Comparison of ENCODE assay signal across 22 cellular contexts in genomic region chr5:17443333-17444125, GRCh38. TPM values are rescaled to one million over a fixed set of nuclear protein-coding genes. Genes with fewer than 3 reads are reported as not detected.
A peak's percentile ranks its signal among the peaks of the same experiment; 100 is the strongest.
DNase-seq lines count a peak whose midpoint lies in the region; ATAC-seq, FAIRE-seq and TF ChIP-seq lines count a peak whose summit lies in the region.
"Had no signal": no experiment of that assay in that cellular context is flagged by ENCODE, and none has a peak within 500 bp of the region (broad histone marks: within the 10 kb centered on the region; RNA-seq: fewer than 3 reads in every experiment).

No MANE protein-coding gene starts in this region.

- no peak for TF ChIP-seq EP300 in K562 (IDR thresholded peaks at IDR 0.05; ENCODE audit: low read length)

- 2% methylated on average over 23 of the region's 23 CpGs for WGBS in K562 (ENCODE audit: insufficient coverage, low coverage, missing lambda C conversion rate)

- in situ Hi-C loops in K562 (cut with MboI): no loop called here

- H2AFZ ChIP-seq in K562 (ENCODE audit: low read depth, low read length): no peak overlapping the region

- no peaks in the 10 kb centered on the region for H3K79me2 ChIP-seq in K562 (ENCODE audit: control insufficient read depth, insufficient read depth, low read length)

- H3K9ac ChIP-seq in K562 (ENCODE audit: insufficient read depth in 1 of 2, low read depth in 2 of 2, low read length in 2 of 2): no peak overlapping the region
- H3K9ac ChIP-seq: BLaER1 treated with 17β-estradiol and CSF1 and Interleukin-3, amounts not matched to agents 10 nM and 100 nM had no signal

- H3K9me3 ChIP-seq in K562 (replicated peaks; ENCODE audit: control insufficient read depth, insufficient read depth, low read depth, low read length): no peaks in the 10 kb centered on the region
- H3K9me3 ChIP-seq: esophagus squamous epithelium, thoracic aorta had no signal

- TF ChIP-seq RAD21 in K562 (CRISPR knock-in tag; conservative IDR thresholded peaks at IDR 0.05 in 1 of 2, IDR thresholded peaks at IDR 0.05 in 1 of 2): no peak

- ATAC-seq in K562: peak; percentile 77

- no peaks in the 10 kb centered on the region for H3K4me1 ChIP-seq in K562 (replicated peaks in 1 of 2; ENCODE audit: control insufficient read depth in 2 of 2, insufficient read depth in 2 of 2, low read length in 2 of 2)
- H3K4me1 ChIP-seq: esophagus squamous epithelium had no signal

- TF ChIP-seq POLR2A in K562 (conservative IDR thresholded peaks at IDR 0.05): no peak

- DNase-seq in SHP77 (lab: John Stamatoyannopoulos, UW) (peak; percentile 7 to 49), SHP77 treated with DMSO at 0.1 percent for 48 hours (lab: John Stamatoyannopoulos, UW) (no peak), MV-4-11 (lab: John Stamatoyannopoulos, UW) (peak; percentile 94), K562 (ENCODE audit: extremely low read depth in 1 of 4, low spot score in 3 of 4) (peak in 1 of 4 experiments; percentile 4), posterior vena cava (ENCODE audit: low spot score) (peak; percentile 85), hypothalamus (lab: John Stamatoyannopoulos, UW) (no peak), NCI-H69 (lab: John Stamatoyannopoulos, UW) (no peak), substantia nigra (lab: John Stamatoyannopoulos, UW) (no peak)
- DNase-seq: 8988T; activated CD4-positive, alpha-beta T cell treated with anti-CD3 and anti-CD28 coated beads, Interleukin-2, amount 50 U/mL, for 1 hour; activated CD8-positive, alpha-beta memory T cell treated with anti-CD3 and anti-CD28 coated beads, Interleukin-2, amount 50 U/mL, for 48 hours; activated gamma-delta T cell; caudate nucleus; effector CD4-positive, alpha-beta T cell; esophagus squamous epithelium; NCI-H2081; nephron progenitor cell; OCI-M1 had no signal

- POLR2A ChIA-PET in K562 (lab: Yijun Ruan, JAX): interaction anchor here (0.7 kb wide), 1 partner anchor 22 kb away, joined by 3 read pairs; no protein-coding TSS in a partner anchor

- no peaks in the 10 kb centered on the region for H3K36me3 ChIP-seq in K562 (ENCODE audit: control insufficient read depth, insufficient read depth, low read length)
- H3K36me3 ChIP-seq: BLaER1 treated with 17β-estradiol and CSF1 and Interleukin-3, amounts not matched to agents 10 nM and 100 nM; esophagus squamous epithelium; thoracic aorta had no signal

- no peak overlapping the region; the same call in 1 of the 2 replicates for H3K4me2 ChIP-seq in K562 (ENCODE audit: insufficient read depth, low read length)

- H3K4me3 ChIP-seq in K562: no peak overlapping the region
- H3K4me3 ChIP-seq: BLaER1 treated with 17β-estradiol and CSF1 and Interleukin-3, amounts not matched to agents 10 nM and 100 nM; esophagus squamous epithelium; thoracic aorta had no signal

- no peaks in the 10 kb centered on the region for H3K27me3 ChIP-seq in K562 (ENCODE audit: control insufficient read depth in 2 of 2, insufficient read depth in 2 of 2, low read length in 2 of 2)
- H3K27me3 ChIP-seq: BLaER1 treated with 17β-estradiol and CSF1 and Interleukin-3, amounts not matched to agents 10 nM and 100 nM; esophagus squamous epithelium had no signal

- intact Hi-C loops in K562 (cut with micrococcal nuclease) (no loop called here), posterior vena cava (cut with DNase I) (no loop called here)

- no TSS peak for BruUV-seq in K562 (replicated peaks; lab: Mats Ljungman, UMichigan)

- H3K27ac ChIP-seq in K562 (ENCODE audit: extremely low read depth, low read depth, low read length) (no peak overlapping the region), substantia nigra (ENCODE audit: low read depth, low read length, poor library complexity, severe bottlenecking) (no peak overlapping the region)
- H3K27ac ChIP-seq: BLaER1 treated with 17β-estradiol and CSF1 and Interleukin-3, amounts not matched to agents 10 nM and 100 nM; esophagus squamous epithelium; thoracic aorta had no signal

- H4K20me1 ChIP-seq in K562 (replicated peaks; ENCODE audit: control insufficient read depth, insufficient read depth, low read length): no peaks in the 10 kb centered on the region
- H4K20me1 ChIP-seq: BLaER1 treated with 17β-estradiol and CSF1 and Interleukin-3, amounts not matched to agents 10 nM and 100 nM had no signal

- peak in 1 of 3 experiments; percentile 14; a peak in 1 of 6 replicates for TF ChIP-seq CTCF in K562 (IDR thresholded peaks at IDR 0.05 in 2 of 3, conservative IDR thresholded peaks at IDR 0.05 in 1 of 3; ENCODE audit: insufficient read depth in 2 of 3, low read depth in 1 of 3, low read length in 3 of 3)

- H3K9me1 ChIP-seq in K562 (ENCODE audit: control insufficient read depth, insufficient read depth, low read length): no peaks in the 10 kb centered on the region

- CTCF ChIA-PET in K562 (lab: Yijun Ruan, JAX; ENCODE audit: low intra/inter-chr PET ratio): no interaction called here

- no peak for FAIRE-seq in K562 (lab: Jason Lieb, UNC)

TF ChIP-seq in K562, 482 proteins besides CTCF, POLR2A, EP300 and RAD21 (continues in another document):
- TF ChIP-seq L3MBTL2 (IDR thresholded peaks at IDR 0.05): peak; percentile 38; the same call in 1 of the 2 replicates
- no peak for TF ChIP-seq ZNF583 (CRISPR knock-in tag; IDR thresholded peaks at IDR 0.05)
- peak; percentile 48; the same call in 1 of the 2 replicates for TF ChIP-seq ATF3 (IDR thresholded peaks at IDR 0.05)
- no peak for TF ChIP-seq ATF3 (CRISPR knock-in tag; conservative IDR thresholded peaks at IDR 0.05)
- TF ChIP-seq CEBPB (tag; IDR thresholded peaks at IDR 0.05): 0 out of 2 replicates have a peak, but pooled peaks have one; percentile 25
- peak; percentile 44 for TF ChIP-seq NFIC (IDR thresholded peaks at IDR 0.05)
- TF ChIP-seq E2F6 (IDR thresholded peaks at IDR 0.05; ENCODE audit: borderline replicate concordance in 1 of 2, extremely low read depth in 1 of 2, insufficient read depth in 1 of 2, insufficient read length in 1 of 2, low read depth in 1 of 2, low read length in 1 of 2, poor library complexity in 1 of 2, severe bottlenecking in 1 of 2): peak in 1 of 2 experiments; percentile 7
- TF ChIP-seq TCFL5 (CRISPR knock-in tag; conservative IDR thresholded peaks at IDR 0.05): no peak
- TF ChIP-seq NRF1 (conservative IDR thresholded peaks at IDR 0.05 in 1 of 2, IDR thresholded peaks at IDR 0.05 in 1 of 2): 0 out of 4 replicates have a peak, but pooled peaks of 1 of the 2 experiments have one; percentile 9

RNA-seq across cellular contexts. Expression of gene TAF11L2, which starts 54.5 kb away (rescaled TPM):
- total RNA-seq in K562 (2011; cell fraction: chromatin; rRNA removed; ENCODE audit: low replicate concordance): not detected in 2 replicates
- total RNA-seq in K562 (2011; cell fraction: nucleolus; rRNA removed): not detected in 2 replicates
- total RNA-seq in K562 (2011; cell fraction: nucleoplasm; rRNA removed): not detected in 2 replicates
- total RNA-seq in K562 (2014; rRNA removed) (not detected in 2 replicates), K562 (2014; rRNA removed; fragmentation: Illumina TruSeq; extraction: Trizol) (not detected in 2 replicates), K562 (2015; rRNA removed; fragmentation: Illumina TruSeq; extraction: Trizol) (not detected in 2 replicates), K562 (2021) (not detected in 2 replicates), posterior vena cava (not detected)
- polyA plus RNA-seq in K562 (2011; rRNA removed) (not detected in 2 replicates), K562 (2014; fragmentation: Illumina TruSeq; extraction: Trizol) (not detected in 2 replicates), K562 (2014; fragmentation: Nextera tagmentation; extraction: Ambion mirVana) (not detected), K562 (2014; rRNA removed) (not detected in 2 replicates)
- polyA plus RNA-seq in K562 (2011; cell fraction: cytosol; rRNA removed): not detected in 2 replicates
- polyA plus RNA-seq in K562 (2011; cell fraction: nucleus; rRNA removed): not detected in 2 replicates
- polyA plus RNA-seq in K562 (2012): not detected in 2 replicates
- not detected in 2 replicates for polyA minus RNA-seq in K562 (2011; rRNA and poly(A)+ RNA removed)
- polyA minus RNA-seq in K562 (2011; cell fraction: cytosol; rRNA and poly(A)+ RNA removed): not detected in 2 replicates
- polyA minus RNA-seq in K562 (2011; cell fraction: nucleus; rRNA and poly(A)+ RNA removed): not detected in 2 replicates
- total RNA-seq: esophagus squamous epithelium, glomerular endothelial cell, NCI-H460, thoracic aorta had no signal

Comparison
In these comparisons a context has a peak if more than half of its experiments do, and no peak if none do; other contexts are left out.
1. DNase-seq: peak in SHP77 (2 of 2), MV-4-11 (single experiment) and posterior vena cava (single experiment); none in SHP77 treated with DMSO at 0.1 percent for 48 hours (single experiment), hypothalamus (0 of 51), NCI-H69 (single experiment) and substantia nigra (0 of 49).